ENCODE assay signal across 28 cellular contexts in genomic region chr1:50860702-50861101, GRCh38.
"Had no signal": no experiment of that assay in that cellular context is flagged by ENCODE, and none has a peak within 500 bp of the region (broad histone marks: within the 10 kb centered on the region; RNA-seq: fewer than 3 reads in every experiment).

No MANE protein-coding gene starts in this region.

- H3K4me3 ChIP-seq: colonic mucosa, coronary artery, dorsolateral prefrontal cortex, esophagus muscularis mucosa, esophagus squamous epithelium, gastrocnemius medialis, gastroesophageal sphincter, heart left ventricle, heart right ventricle had no signal

- ATAC-seq: effector memory CD8-positive, alpha-beta T cell; esophagus mucosa; foreskin keratinocyte; gastrocnemius medialis; gastroesophageal sphincter; heart left ventricle; heart right ventricle had no signal

- FAIRE-seq: colon, endometrium, endothelial cell of umbilical vein, frontal cortex had no signal

- H3K27ac ChIP-seq: colonic mucosa, coronary artery, dorsolateral prefrontal cortex, epithelial cell of prostate, esophagus muscularis mucosa, esophagus squamous epithelium, foreskin keratinocyte, gastrocnemius medialis, gastroesophageal sphincter, heart left ventricle, heart right ventricle had no signal

- DNase-seq: colonic mucosa; cortex of kidney; dermis blood vessel endothelial cell; dorsolateral prefrontal cortex; effector CD4-positive, alpha-beta T cell; effector CD8-positive, alpha-beta T cell; effector memory CD4-positive, alpha-beta T cell; effector memory CD8-positive, alpha-beta T cell; endodermal cell; erythroblast; esophagus squamous epithelium; foreskin fibroblast; foreskin keratinocyte; foreskin melanocyte; gastrocnemius medialis; glutamatergic neuron; head of caudate nucleus; heart left ventricle; heart right ventricle had no signal

- H3K4me1 ChIP-seq: colonic mucosa, esophagus muscularis mucosa, esophagus squamous epithelium, foreskin keratinocyte, gastrocnemius medialis, gastroesophageal sphincter, heart left ventricle had no signal

- H3K9me3 ChIP-seq: colonic mucosa, gastrocnemius medialis had no signal

- H3K27me3 ChIP-seq: colonic mucosa, dorsolateral prefrontal cortex, esophagus muscularis mucosa, esophagus squamous epithelium, foreskin keratinocyte, gastrocnemius medialis, gastroesophageal sphincter, heart left ventricle, heart right ventricle had no signal

- H3K36me3 ChIP-seq: colonic mucosa, esophagus muscularis mucosa, esophagus squamous epithelium, gastrocnemius medialis, gastroesophageal sphincter, heart left ventricle, heart right ventricle had no signal
